ENCODE assay signal across 15 cellular contexts in genomic region chr3:102466001-102466400, GRCh38. TPM values are rescaled to one million over a fixed set of nuclear protein-coding genes. Genes with fewer than 3 reads are reported as not detected.
A peak's percentile ranks its signal among the peaks of the same experiment; 100 is the strongest.
DNase-seq lines count a peak whose midpoint lies in the region; TF ChIP-seq lines count a peak whose summit lies in the region.
"Had no signal": no experiment of that assay in that cellular context is flagged by ENCODE, and none has a peak within 500 bp of the region (broad histone marks: within the 10 kb centered on the region; RNA-seq: fewer than 3 reads in every experiment).

No MANE protein-coding gene starts in this region.

- H3K9me2 ChIP-seq in PC-9 (ENCODE audit: insufficient read depth): no peaks in the 10 kb centered on the region; the same call in 1 of the 2 replicates

- BruUV-seq in PC-9 (replicated peaks; lab: Mats Ljungman, UMichigan): no TSS peak

- peaks cover 15% of the 10 kb centered on the region for H3K27me3 Mint-ChIP-seq in activated T-cell treated with anti-CD3 and anti-CD28 coated beads, Interleukin-2, amount 50 U/mL, for 24 hours
- H3K27me3 Mint-ChIP-seq in glutamatergic neuron (ENCODE audit: unreplicated experiment): no peaks in the 10 kb centered on the region

- H3K4me1 Mint-ChIP-seq in activated T-cell treated with anti-CD3 and anti-CD28 coated beads, Interleukin-2, amount 50 U/mL, for 24 hours (ENCODE audit: low read depth): no peaks in the 10 kb centered on the region
- H3K4me1 Mint-ChIP-seq in glutamatergic neuron (ENCODE audit: low read depth, unreplicated experiment): peaks cover 4% of the 10 kb centered on the region
- H3K4me1 Mint-ChIP-seq: activated naive CD4-positive, alpha-beta T cell treated with anti-CD3 and anti-CD28 coated beads, Interleukin-2, amount 50 U/mL, for 24 hours had no signal

- CTCF ChIA-PET in AG04450 (lab: Charles Lee) (interaction anchor here (0.8 kb wide), 1 partner anchor 70 kb away, joined by 5 read pairs; no protein-coding TSS in a partner anchor), PC-9 (lab: Charles Lee) (interaction anchor here (0.7 kb wide), 1 partner anchor 9 kb away, joined by 3 read pairs; no protein-coding TSS in a partner anchor)

- peaks cover 3% of the 10 kb centered on the region; the same call in 1 of the 2 replicates for H3K4me1 ChIP-seq in PC-9 (replicated peaks; ENCODE audit: insufficient read depth)
- H3K4me1 ChIP-seq: HAP-1 had no signal

- no peaks in the 10 kb centered on the region for H3K9me3 Mint-ChIP-seq in activated T-cell treated with anti-CD3 and anti-CD28 coated beads, Interleukin-2, amount 50 U/mL, for 24 hours
- no peaks in the 10 kb centered on the region for H3K9me3 Mint-ChIP-seq in glutamatergic neuron (ENCODE audit: unreplicated experiment)
- H3K9me3 Mint-ChIP-seq: activated naive CD4-positive, alpha-beta T cell treated with anti-CD3 and anti-CD28 coated beads, Interleukin-2, amount 50 U/mL, for 24 hours had no signal

- no peaks in the 10 kb centered on the region for H3K36me3 ChIP-seq in PC-9 (ENCODE audit: low read depth)
- H3K36me3 ChIP-seq: HAP-1 had no signal

- H3K4me3 ChIP-seq in AG04450 (ENCODE audit: low read depth, low read length) (no peak overlapping the region), PC-9 (no peak overlapping the region), epithelial cell of proximal tubule (ENCODE audit: low read depth, low read length) (no peak overlapping the region)
- H3K4me3 ChIP-seq: HAP-1 had no signal

- H3K9me3 ChIP-seq in AG04450 (ENCODE audit: control insufficient read depth, insufficient read depth, low read length) (no peaks in the 10 kb centered on the region), PC-9 (ENCODE audit: insufficient read depth, low read depth) (peaks cover 14% of the 10 kb centered on the region; the same call in 1 of the 2 replicates)
- H3K9me3 ChIP-seq: HAP-1 had no signal

- H3K27ac ChIP-seq in AG04450 (ENCODE audit: low read depth, low read length) (no peak overlapping the region), PC-9 (no peak overlapping the region)

- no peaks in the 10 kb centered on the region for H3F3A ChIP-seq in PC-9 (ENCODE audit: insufficient read depth, low read depth)

- no peaks in the 10 kb centered on the region for H4K20me1 ChIP-seq in PC-9 (ENCODE audit: insufficient read depth)

- no peaks in the 10 kb centered on the region for H3K36me3 Mint-ChIP-seq in activated T-cell treated with anti-CD3 and anti-CD28 coated beads, Interleukin-2, amount 50 U/mL, for 24 hours (ENCODE audit: low read depth)
- no peaks in the 10 kb centered on the region for H3K36me3 Mint-ChIP-seq in glutamatergic neuron (ENCODE audit: unreplicated experiment)
- H3K36me3 Mint-ChIP-seq: activated naive CD4-positive, alpha-beta T cell treated with anti-CD3 and anti-CD28 coated beads, Interleukin-2, amount 50 U/mL, for 24 hours had no signal

- no peaks in the 10 kb centered on the region for H3K27me3 ChIP-seq in AG04450 (ENCODE audit: control insufficient read depth, insufficient read depth, low read length)
- no peaks in the 10 kb centered on the region for H3K27me3 ChIP-seq in PC-9 (ENCODE audit: insufficient read depth, low read depth)

- H3K4me3 Mint-ChIP-seq in activated T-cell treated with anti-CD3 and anti-CD28 coated beads, Interleukin-2, amount 50 U/mL, for 24 hours: no peak overlapping the region
- H3K4me3 Mint-ChIP-seq in glutamatergic neuron (ENCODE audit: unreplicated experiment): no peak overlapping the region
- H3K4me3 Mint-ChIP-seq: activated naive CD4-positive, alpha-beta T cell treated with anti-CD3 and anti-CD28 coated beads, Interleukin-2, amount 50 U/mL, for 24 hours had no signal

- no peak overlapping the region for H3K27ac Mint-ChIP-seq in activated T-cell treated with anti-CD3 and anti-CD28 coated beads, Interleukin-2, amount 50 U/mL, for 24 hours
- no peak overlapping the region for H3K27ac Mint-ChIP-seq in glutamatergic neuron (ENCODE audit: unreplicated experiment)
- H3K27ac Mint-ChIP-seq: activated naive CD4-positive, alpha-beta T cell treated with anti-CD3 and anti-CD28 coated beads, Interleukin-2, amount 50 U/mL, for 24 hours had no signal

- POLR2A ChIA-PET in AG04450 (lab: Yijun Ruan, JAX): no interaction called here
- POLR2A ChIA-PET in PC-9 (lab: Charles Lee; ENCODE audit: unreplicated experiment): no interaction called here

- 0 out of 2 replicates have a peak, but pooled peaks have one; percentile 12 for TF ChIP-seq CTCF in AG04450 (IDR thresholded peaks at IDR 0.05; ENCODE audit: low read depth, low read length)
- TF ChIP-seq CTCF in PC-9 (conservative IDR thresholded peaks at IDR 0.05): peak; percentile 48
- TF ChIP-seq CTCF in epithelial cell of proximal tubule (conservative IDR thresholded peaks at IDR 0.05; ENCODE audit: low read depth, low read length): peak; percentile 50
- TF ChIP-seq CTCF in glutamatergic neuron (IDR thresholded peaks at IDR 0.05; ENCODE audit: partially characterized antibody, unreplicated experiment): no peak

- no peak overlapping the region for H3K4me2 ChIP-seq in PC-9

- H2AFZ ChIP-seq in PC-9: peak overlapping the region; percentile 20; the same call in 1 of the 2 replicates

- DNase-seq in AG04450 (ENCODE audit: low read depth, low spot score): no peak
- DNase-seq in HT1080 (ENCODE audit: low read depth): peak; percentile 2
- DNase-seq in PC-9: no peak
- DNase-seq in epithelial cell of proximal tubule (ENCODE audit: low read depth): no peak
- DNase-seq in activated T-cell treated with anti-CD3 and anti-CD28 coated beads, Interleukin-2, amount 50 U/mL, for 24 hours: no peak
- no peak for DNase-seq in activated naive CD4-positive, alpha-beta T cell (lab: John Stamatoyannopoulos, UW)
- no peak for DNase-seq in glutamatergic neuron
- no peak for DNase-seq in NCI-H524 treated with DMSO at 0.1 percent for 48 hours (lab: John Stamatoyannopoulos, UW)
- DNase-seq: activated CD8-positive, alpha-beta memory T cell treated with anti-CD3 and anti-CD28 coated beads, Interleukin-2, amount 50 U/mL, for 4 hours; caudate nucleus; DMS53; kidney glomerular epithelial cell; substantia nigra had no signal

- no peaks in the 10 kb centered on the region for H3K79me2 ChIP-seq in PC-9 (ENCODE audit: low read depth)

- intact Hi-C loops in PC-9 (cut with micrococcal nuclease; ENCODE audit: unreplicated experiment): loop anchor here (2.0 kb wide), 1 partner anchor 71 kb away; no protein-coding TSS in a partner anchor

RNA-seq across cellular contexts. Expression of gene ZPLD1, which starts 31.2 kb away (rescaled TPM):
- 0.02 TPM in 1 of 2 replicates, not detected in the other for polyA plus RNA-seq in AG04450 (2011; rRNA removed)
- not detected in 2 replicates for polyA minus RNA-seq in AG04450 (2011; rRNA and poly(A)+ RNA removed)
- total RNA-seq in HT1080 (2014; rRNA removed; shearing (Covaris generic)): 0.11 and 0.23 TPM in 2 replicates
- polyA plus RNA-seq in HT1080 (2015; cell fraction: cytosol; rRNA removed): 0.01 and 0.10 TPM in 2 replicates
- 0.02 and 0.09 TPM in 2 replicates for polyA plus RNA-seq in HT1080 (2015; cell fraction: nucleus; rRNA removed)
- total RNA-seq in PC-9 (2021) (not detected in 2 replicates), epithelial cell of proximal tubule (0.07 and 0.69 TPM in 2 replicates), glutamatergic neuron (ENCODE audit: unreplicated experiment) (not detected)
